In the genomic region with DNA sequence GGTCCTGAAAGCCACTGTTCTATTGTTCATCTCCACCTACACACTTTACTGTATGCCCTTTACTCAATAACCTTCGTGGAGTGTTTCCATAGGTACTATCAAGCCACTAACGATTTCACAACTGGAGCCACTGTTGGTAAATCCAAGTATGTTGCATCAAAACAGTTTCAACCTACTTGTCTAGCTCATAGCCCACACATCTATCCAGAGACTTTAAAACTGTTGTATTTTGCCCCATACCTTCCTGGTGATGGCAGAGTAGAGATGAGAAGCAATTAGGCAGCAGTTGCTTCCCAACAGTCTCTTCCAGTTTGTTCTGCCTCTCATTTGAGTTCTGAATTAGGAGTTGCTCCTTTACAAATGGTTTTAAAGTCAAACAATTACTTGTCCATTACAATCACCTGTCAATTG, we compare ENCODE assay signal across 11 cellular contexts. TPM values are rescaled to one million over a fixed set of nuclear protein-coding genes. Genes with fewer than 3 reads are reported as not detected.
DNase-seq lines count a peak whose midpoint lies in the region; ATAC-seq, FAIRE-seq and TF ChIP-seq lines count a peak whose summit lies in the region.
"Had no signal": no experiment of that assay in that cellular context is flagged by ENCODE, and none has a peak within 500 bp of the region (broad histone marks: within the 10 kb centered on the region; RNA-seq: fewer than 3 reads in every experiment).

No MANE protein-coding gene starts in this region.

- H3K27me3 ChIP-seq in muscle layer of colon (ENCODE audit: control insufficient read depth in 1 of 2, insufficient read depth in 2 of 2, low read length in 2 of 2) = no peaks in the 10 kb centered on the region
- H3K27me3 ChIP-seq in uterus = no peaks in the 10 kb centered on the region

- no peak for TF ChIP-seq CTCF in epithelial cell of proximal tubule (conservative IDR thresholded peaks at IDR 0.05; ENCODE audit: low read depth, low read length)
- peak in 1 of 4 experiments; percentile 11 for TF ChIP-seq CTCF in uterus (IDR thresholded peaks at IDR 0.05)

- peaks cover 20% of the 10 kb centered on the region for H3K4me1 Mint-ChIP-seq in activated naive CD8-positive, alpha-beta T cell (ENCODE audit: low read depth)
- peaks cover 15% of the 10 kb centered on the region for H3K4me1 Mint-ChIP-seq in activated naive CD8-positive, alpha-beta T cell treated with anti-CD3 and anti-CD28 coated beads for 36 hours
- H3K4me1 Mint-ChIP-seq: B cell had no signal

- no peaks in the 10 kb centered on the region for H3K27me3 Mint-ChIP-seq in activated naive CD8-positive, alpha-beta T cell
- no peaks in the 10 kb centered on the region for H3K27me3 Mint-ChIP-seq in activated naive CD8-positive, alpha-beta T cell treated with anti-CD3 and anti-CD28 coated beads for 36 hours
- H3K27me3 Mint-ChIP-seq: B cell had no signal

- H3K4me3 ChIP-seq in epithelial cell of proximal tubule (ENCODE audit: low read depth, low read length) (peak overlapping the region; percentile 53), muscle layer of colon (ENCODE audit: low read depth in 1 of 2, low read length in 2 of 2) (peak overlapping the region; percentile 49 to 74), uterus (peak overlapping the region; percentile 62 to 64)

- H3K4me1 ChIP-seq in muscle layer of colon (ENCODE audit: insufficient read depth, low read length) = peaks cover 34% of the 10 kb centered on the region
- H3K4me1 ChIP-seq in uterus = peaks cover 0 to 8% of the 10 kb centered on the region in 2 donors

- no peak for DNase-seq in activated naive CD8-positive, alpha-beta T cell treated with anti-CD3 and anti-CD28 coated beads for 36 hours
- no peak for DNase-seq in epithelial cell of proximal tubule (ENCODE audit: low read depth)
- no peak for DNase-seq in uterus
- DNase-seq in GM12892 (ENCODE audit: insufficient read length) = no peak
- DNase-seq in NCI-H187 treated with DMSO at 0.1 percent for 48 hours (lab: John Stamatoyannopoulos, UW) = no peak
- DNase-seq: NCI-H1048 had no signal

- H3K27ac Mint-ChIP-seq in activated naive CD8-positive, alpha-beta T cell = peak overlapping the region; percentile 10
- no peak overlapping the region for H3K27ac Mint-ChIP-seq in activated naive CD8-positive, alpha-beta T cell treated with anti-CD3 and anti-CD28 coated beads for 36 hours
- H3K27ac Mint-ChIP-seq: B cell had no signal

- TF ChIP-seq POLR2A in uterus (IDR thresholded peaks at IDR 0.05) (no peak), GM12892 (IDR thresholded peaks at IDR 0.05; ENCODE audit: low read depth, low read length) (no peak)

- intact Hi-C loops in uterus (cut with DNase I; ENCODE audit: low total_unique reads) = no loop called here

- H3K27ac ChIP-seq in muscle layer of colon (ENCODE audit: low read depth, low read length) (peak overlapping the region; percentile 79), uterus (peak overlapping the region; percentile 86 to 94)
- H3K27ac ChIP-seq: VCaP had no signal

- no peaks in the 10 kb centered on the region for H3K9me3 Mint-ChIP-seq in activated naive CD8-positive, alpha-beta T cell (ENCODE audit: low read depth)
- H3K9me3 Mint-ChIP-seq in activated naive CD8-positive, alpha-beta T cell treated with anti-CD3 and anti-CD28 coated beads for 36 hours = no peaks in the 10 kb centered on the region

- H3K36me3 ChIP-seq in muscle layer of colon (ENCODE audit: insufficient read depth, low read length) (no peaks in the 10 kb centered on the region), uterus (no peaks in the 10 kb centered on the region)

- H3K9ac ChIP-seq in muscle layer of colon (ENCODE audit: low read length) = peak overlapping the region; percentile 83

- ATAC-seq in HG03095 (IDR thresholded peaks at IDR 0.05; ENCODE audit: unreplicated experiment) = no peak

- no peaks in the 10 kb centered on the region for H3K9me3 ChIP-seq in muscle layer of colon (ENCODE audit: low read length)
- no peaks in the 10 kb centered on the region for H3K9me3 ChIP-seq in uterus

- no peak overlapping the region for H3K4me3 Mint-ChIP-seq in activated naive CD8-positive, alpha-beta T cell
- H3K4me3 Mint-ChIP-seq in activated naive CD8-positive, alpha-beta T cell treated with anti-CD3 and anti-CD28 coated beads for 36 hours = no peak overlapping the region
- H3K4me3 Mint-ChIP-seq: B cell had no signal

- FAIRE-seq in GM12892 (lab: Jason Lieb, UNC) = no peak

- peaks cover 6% of the 10 kb centered on the region for H3K36me3 Mint-ChIP-seq in activated naive CD8-positive, alpha-beta T cell
- peaks cover 8% of the 10 kb centered on the region for H3K36me3 Mint-ChIP-seq in activated naive CD8-positive, alpha-beta T cell treated with anti-CD3 and anti-CD28 coated beads for 36 hours

RNA-seq across cellular contexts. Expression of gene FAXDC2, which starts 0.6 kb away (rescaled TPM):
- under 1 TPM in 1 of 2 experiments, not detected in 1; 0.08 TPM for total RNA-seq in activated naive CD8-positive, alpha-beta T cell treated with anti-CD3 and anti-CD28 coated beads for 36 hours
- 0.52 and 0.72 TPM in 2 replicates for total RNA-seq in epithelial cell of proximal tubule
- total RNA-seq in uterus = 100 to 1,000 TPM in 1 of 4 donors, 10 to 100 TPM in 3; 25.8 to 126 (median 29.1) TPM
- polyA plus RNA-seq in GM12892 (2012; ENCODE audit: missing spikeins) = 1.6 TPM
- total RNA-seq: B cell had no signal

RNA-seq across cellular contexts. Expression of gene CNOT8, which starts 8.6 kb away (rescaled TPM):
- 10 to 100 TPM; 53.7 to 53.9 TPM for total RNA-seq in activated naive CD8-positive, alpha-beta T cell treated with anti-CD3 and anti-CD28 coated beads for 36 hours
- 59.5 and 74.7 TPM in 2 replicates for total RNA-seq in epithelial cell of proximal tubule
- 10 to 100 TPM; 32.0 to 96.2 (median 54.2) TPM for total RNA-seq in uterus
- polyA plus RNA-seq in GM12892 (2012; ENCODE audit: missing spikeins) = 36.6 TPM

Comparison
In these comparisons a context has a peak if more than half of its experiments do, and no peak if none do; other contexts are left out.
1. RNA of gene FAXDC2, which starts 0.6 kb away (total RNA-seq): 25.8 to 126 TPM in uterus; 0.52 to 0.72 TPM in epithelial cell of proximal tubule and 0.08 TPM in activated naive CD8-positive, alpha-beta T cell treated with anti-CD3 and anti-CD28 coated beads for 36 hours; every median in the first group is over 10 times any median in the second.
2. Peak in every context shown above with its lines, with median percentiles within 50 percentile points of each other: H3K4me3 ChIP-seq.